ENCODE assay signal across 12 cellular contexts in genomic region chr17:36920032-36921000, GRCh38. TPM values are rescaled to one million over a fixed set of nuclear protein-coding genes. Genes with fewer than 3 reads are reported as not detected.
DNase-seq lines count a peak whose midpoint lies in the region; TF ChIP-seq lines count a peak whose summit lies in the region.
"Had no signal": no experiment of that assay in that cellular context is flagged by ENCODE, and none has a peak within 500 bp of the region (broad histone marks: within the 10 kb centered on the region; RNA-seq: fewer than 3 reads in every experiment).

No MANE protein-coding gene starts in this region.

- peaks cover 6% of the 10 kb centered on the region; the same call in 1 of the 2 replicates for H3K27me3 ChIP-seq in MM.1S (replicated peaks; ENCODE audit: insufficient read depth, low read length)

- H3K9ac ChIP-seq in MM.1S (ENCODE audit: low read length), result no peak overlapping the region
- H3K9ac ChIP-seq: BLaER1 treated with 17β-estradiol and CSF1 and Interleukin-3, amounts not matched to agents 10 nM and 100 nM had no signal

- H3F3A ChIP-seq in MM.1S (ENCODE audit: insufficient read depth, low read length), result no peaks in the 10 kb centered on the region

- no peaks in the 10 kb centered on the region for H3K9me3 Mint-ChIP-seq in type B pancreatic cell
- H3K9me3 Mint-ChIP-seq in immature natural killer cell, result no peaks in the 10 kb centered on the region

- no peak overlapping the region for H3K4me2 ChIP-seq in MM.1S (ENCODE audit: low read depth, low read length)

- H3K36me3 Mint-ChIP-seq in type B pancreatic cell (no peaks in the 10 kb centered on the region), immature natural killer cell (no peaks in the 10 kb centered on the region)

- H3K27ac Mint-ChIP-seq in type B pancreatic cell, result peak overlapping the region; percentile 83
- no peak overlapping the region for H3K27ac Mint-ChIP-seq in immature natural killer cell

- H3K4me3 Mint-ChIP-seq in type B pancreatic cell, result peak overlapping the region; percentile 53
- H3K4me3 Mint-ChIP-seq in immature natural killer cell, result no peak overlapping the region

- H4K20me1 ChIP-seq in MM.1S (ENCODE audit: insufficient read depth, low read length), result no peaks in the 10 kb centered on the region

- H3K9me3 ChIP-seq in MM.1S (replicated peaks; ENCODE audit: insufficient read depth, low read length), result no peaks in the 10 kb centered on the region
- H3K9me3 ChIP-seq: BLaER1 treated with 17β-estradiol and CSF1 and Interleukin-3, amounts not matched to agents 10 nM and 100 nM had no signal

- no peaks in the 10 kb centered on the region for H3K79me2 ChIP-seq in MM.1S (ENCODE audit: low read length)

- TF ChIP-seq CTCF in type B pancreatic cell (conservative IDR thresholded peaks at IDR 0.05) (no peak), MM.1S (IDR thresholded peaks at IDR 0.05; ENCODE audit: low read length) (no peak)

- H3K4me1 Mint-ChIP-seq in type B pancreatic cell (ENCODE audit: unreplicated experiment), result peaks cover 54% of the 10 kb centered on the region
- no peaks in the 10 kb centered on the region for H3K4me1 Mint-ChIP-seq in immature natural killer cell

- no peaks in the 10 kb centered on the region for H3K4me1 ChIP-seq in MM.1S (ENCODE audit: low read length)

- DNase-seq in stimulated activated CD4-positive, alpha-beta T cell treated with anti-CD3 and anti-CD28 coated beads, Interleukin-15, amount 100 ng/mL, for 24 hours, result peak; percentile 51
- no peak for DNase-seq in stimulated activated CD4-positive, alpha-beta T cell treated with anti-CD3 and anti-CD28 coated beads, Interleukin-1b, Interleukin-23, amount 100 ng/mL, for 48 hours
- DNase-seq in activated T-cell treated with anti-CD3 and anti-CD28 coated beads, Interleukin-2, amount 50 U/mL, for 48 hours, result peak; percentile 50 to 61
- DNase-seq in iris pigment epithelial cell (ENCODE audit: low read depth) (peak; percentile 70), type B pancreatic cell (ENCODE audit: extremely low spot score, unreplicated experiment) (no peak), SHP77 treated with DMSO at 0.1 percent for 48 hours (lab: John Stamatoyannopoulos, UW) (no peak), MM.1S (no peak), immature natural killer cell (no peak)
- DNase-seq: activated gamma-delta T cell treated with Interleukin-2 at 50 U/mL for 16 hours, right cardiac atrium, T-helper 2 cell had no signal

- H3K27ac ChIP-seq in MM.1S (ENCODE audit: low read length), result no peak overlapping the region
- H3K27ac ChIP-seq: BLaER1 treated with 17β-estradiol and CSF1 and Interleukin-3, amounts not matched to agents 10 nM and 100 nM had no signal

- H3K27me3 Mint-ChIP-seq in type B pancreatic cell, result peaks cover 15% of the 10 kb centered on the region
- H3K27me3 Mint-ChIP-seq in immature natural killer cell (ENCODE audit: low read depth in 3 of 3), result peaks cover 9 to 11% (median 10%) of the 10 kb centered on the region in 3 donors

- H2AFZ ChIP-seq in MM.1S (ENCODE audit: low read length), result no peak overlapping the region

- no peaks in the 10 kb centered on the region for H3K9me2 ChIP-seq in MM.1S (replicated peaks; ENCODE audit: insufficient read depth, low read length)

- no peaks in the 10 kb centered on the region for H3K36me3 ChIP-seq in MM.1S (replicated peaks; ENCODE audit: insufficient read depth, low read length)
- H3K36me3 ChIP-seq: BLaER1 treated with 17β-estradiol and CSF1 and Interleukin-3, amounts not matched to agents 10 nM and 100 nM had no signal

- no peak overlapping the region for H3K4me3 ChIP-seq in MM.1S (ENCODE audit: low read length)
- H3K4me3 ChIP-seq: BLaER1 treated with 17β-estradiol and CSF1 and Interleukin-3, amounts not matched to agents 10 nM and 100 nM had no signal

RNA-seq across cellular contexts. Expression of gene LHX1, which starts 17.0 kb away (rescaled TPM):
- total RNA-seq in type B pancreatic cell (ENCODE audit: low replicate concordance), result 1.7 and 2.7 TPM in 2 replicates
- polyA plus RNA-seq in immature natural killer cell, result not detected
- total RNA-seq: right cardiac atrium had no signal
- polyA plus RNA-seq: right cardiac atrium had no signal

RNA-seq across cellular contexts. Expression of gene AATF, which starts 28.4 kb away (rescaled TPM):
- total RNA-seq in type B pancreatic cell (ENCODE audit: low replicate concordance), result 47.8 and 48.0 TPM in 2 replicates
- polyA plus RNA-seq in immature natural killer cell, result 100 to 1,000 TPM in 1 of 3 donors, 10 to 100 TPM in 2; 54.2 to 109 (median 61.0) TPM

Comparison
In these comparisons a context has a peak if more than half of its experiments do, and no peak if none do; other contexts are left out.
1. DNase-seq: peak in stimulated activated CD4-positive, alpha-beta T cell treated with anti-CD3 and anti-CD28 coated beads, Interleukin-15, amount 100 ng/mL, for 24 hours (single experiment), activated T-cell treated with anti-CD3 and anti-CD28 coated beads, Interleukin-2, amount 50 U/mL, for 48 hours (2 of 2) and iris pigment epithelial cell (single experiment); none in stimulated activated CD4-positive, alpha-beta T cell treated with anti-CD3 and anti-CD28 coated beads, Interleukin-1b, Interleukin-23, amount 100 ng/mL, for 48 hours (single experiment), type B pancreatic cell (single experiment), SHP77 treated with DMSO at 0.1 percent for 48 hours (single experiment), MM.1S (single experiment) and immature natural killer cell (0 of 3).